In the genomic region with DNA sequence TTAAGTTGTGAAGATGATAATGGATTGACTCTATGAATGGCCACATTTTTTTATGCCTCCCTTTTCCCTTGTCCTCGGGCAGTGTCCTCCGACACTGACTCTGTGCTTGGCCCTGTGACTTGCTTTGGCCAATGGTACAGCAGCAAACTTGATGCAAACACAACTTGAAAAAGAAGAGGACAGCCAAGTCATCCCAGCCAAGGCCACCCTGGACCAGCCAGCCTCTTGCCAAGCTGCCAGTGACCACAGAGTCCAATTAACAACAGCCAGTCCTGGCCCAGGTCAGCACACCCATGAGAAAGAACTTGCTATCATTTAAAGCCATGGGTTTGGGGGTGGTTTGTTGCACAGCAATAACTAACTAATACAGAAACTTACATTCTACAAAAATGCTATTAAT, we compare ENCODE assay signal across 4 cellular contexts.
"Had no signal": no experiment of that assay in that cellular context is flagged by ENCODE, and none has a peak within 500 bp of the region (broad histone marks: within the 10 kb centered on the region; RNA-seq: fewer than 3 reads in every experiment).

No MANE protein-coding gene starts in this region.

- H3K4me2 ChIP-seq: GM23338 had no signal

- DNase-seq: H9, HCEC 1CT, IMR-90 had no signal

- ATAC-seq: GM23338 had no signal

- H2AFZ ChIP-seq: GM23338 had no signal

- H3K4me3 ChIP-seq: GM23338 had no signal

- H3K4me3 Mint-ChIP-seq: GM23338, H9 had no signal

- H3K27ac Mint-ChIP-seq: GM23338, H9 had no signal
